ENCODE assay signal across 8 cellular contexts in the genomic region with DNA sequence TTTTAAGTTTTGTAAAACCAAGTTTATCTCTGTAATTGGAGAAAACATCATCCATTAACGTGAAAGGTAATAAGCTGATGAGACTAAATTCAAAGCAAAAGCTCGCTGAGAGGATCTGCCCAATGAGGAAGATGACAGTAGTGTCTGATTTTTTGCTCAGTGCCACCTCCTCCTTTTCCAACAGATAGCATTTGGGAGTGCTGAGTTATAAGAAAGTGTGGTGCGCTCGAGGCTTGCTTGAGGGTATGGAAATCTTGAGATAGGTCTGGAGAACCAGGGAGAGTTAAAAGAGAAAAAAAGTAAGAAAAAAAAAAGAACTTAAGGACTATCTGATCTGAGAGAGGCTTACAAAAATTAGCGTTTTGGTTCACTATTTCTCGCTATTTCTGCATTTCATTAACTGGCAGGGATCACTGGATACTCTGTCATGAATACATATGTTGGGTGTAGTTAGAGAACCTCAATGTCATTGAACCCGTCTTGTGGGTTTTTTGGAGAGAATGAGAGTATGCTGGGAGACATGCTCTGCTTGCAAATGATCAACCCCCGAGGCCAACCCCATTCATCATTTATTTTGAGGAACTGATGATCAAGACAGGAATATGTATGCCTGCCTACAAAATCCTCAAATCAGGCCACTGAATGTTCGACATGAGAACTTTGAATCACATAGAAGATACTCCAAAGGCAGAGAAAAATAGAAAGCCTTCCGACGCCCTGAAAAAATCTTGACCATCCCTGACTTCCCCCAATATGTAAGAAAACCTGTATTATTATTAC. TPM values are rescaled to one million over a fixed set of nuclear protein-coding genes. Genes with fewer than 3 reads are reported as not detected.
DNase-seq lines count a peak whose midpoint lies in the region; ATAC-seq, FAIRE-seq and TF ChIP-seq lines count a peak whose summit lies in the region.

No MANE protein-coding gene starts in this region.

- H3K27me3 ChIP-seq in HL-60 (ENCODE audit: insufficient read depth, poor library complexity, severe bottlenecking) (no peaks in the 10 kb centered on the region), mononuclear cell (ENCODE audit: insufficient read depth, low read length) (no peaks in the 10 kb centered on the region)

- H3K27ac ChIP-seq in A549 (peak overlapping the region; percentile 93 to 99), HL-60 (replicated peaks) (no peak overlapping the region)

- no peak for TF ChIP-seq EP300 in A549 (IDR thresholded peaks at IDR 0.05)

- TF ChIP-seq RAD21 in A549 (conservative IDR thresholded peaks at IDR 0.05 in 1 of 2, IDR thresholded peaks at IDR 0.05 in 1 of 2): no peak

- H3K27me3 Mint-ChIP-seq in brain: peaks cover 12% of the 10 kb centered on the region

- peaks cover 0 to 3% (median 0%) of the 10 kb centered on the region in 5 experiments for H3K9me3 Mint-ChIP-seq in brain

- POLR2A ChIA-PET in A549 (lab: Yijun Ruan, JAX): interaction anchor here (0.5 to 1.3 kb wide), 2 partner anchors 47 to 1836 kb away, joined by 3 to 4 read pairs; a partner anchor contains a TSS

- H3K27ac Mint-ChIP-seq in brain: peak overlapping the region; percentile 85 to 96 (median 89)

- no peak for DNase-seq in A549 (ENCODE audit: low read depth in 1 of 2, low spot score in 1 of 2)
- DNase-seq in HL-60 (ENCODE audit: low read depth in 1 of 2, low spot score in 1 of 2): no peak
- no peak for DNase-seq in NCI-H2107 treated with DMSO at 0.1 percent for 48 hours (lab: John Stamatoyannopoulos, UW; ENCODE audit: unreplicated experiment)

- H3K9me3 ChIP-seq in A549 (no peaks in the 10 kb centered on the region), mononuclear cell (ENCODE audit: low read depth, low read length) (no peaks in the 10 kb centered on the region)

- TF ChIP-seq CTCF in A549 (IDR thresholded peaks at IDR 0.05): no peak
- no peak for TF ChIP-seq CTCF in HL-60 (IDR thresholded peaks at IDR 0.05; ENCODE audit: insufficient read depth, low read length)
- TF ChIP-seq CTCF in brain (conservative IDR thresholded peaks at IDR 0.05): no peak

- CTCF ChIA-PET in A549 (lab: Yijun Ruan, JAX): interaction anchor here (0.6 to 3.1 kb wide), 3 partner anchors 8 to 225 kb away, joined by 3 to 27 read pairs (median 3); no protein-coding TSS in a partner anchor

- peak overlapping the region; percentile 69 for H3K4me2 ChIP-seq in A549

- peak overlapping the region; percentile 81 for H3K4me3 ChIP-seq in A549
- H3K4me3 ChIP-seq in HL-60 (replicated peaks; ENCODE audit: insufficient read depth, low read length): peak overlapping the region; percentile 80
- H3K4me3 ChIP-seq in mononuclear cell (ENCODE audit: low read length): peak overlapping the region; percentile 64

- TF ChIP-seq POLR2A in A549 (IDR thresholded peaks at IDR 0.05; ENCODE audit: low read length): no peak

- no peak for FAIRE-seq in A549 (lab: Jason Lieb, UNC)

- peaks cover 12% of the 10 kb centered on the region; the same call in 2 of the 3 replicates for H3K4me1 ChIP-seq in A549
- H3K4me1 ChIP-seq in mononuclear cell (ENCODE audit: insufficient read depth, low read length): peaks cover 20% of the 10 kb centered on the region

- H3K36me3 Mint-ChIP-seq in brain: peaks cover 12% of the 10 kb centered on the region

- WGBS in A549 (ENCODE audit: missing lambda C conversion rate): 61% methylated on average over 11 of the region's 11 CpGs

- peak overlapping the region; percentile 83 to 100 (median 88) for H3K4me3 Mint-ChIP-seq in brain

- peaks cover 39% of the 10 kb centered on the region for H3K4me1 Mint-ChIP-seq in brain

- ATAC-seq in A549 (no peak), HG03442 (IDR thresholded peaks at IDR 0.05; ENCODE audit: unreplicated experiment) (no peak), GM21825 (IDR thresholded peaks at IDR 0.05; ENCODE audit: unreplicated experiment) (no peak), HG02938 (IDR thresholded peaks at IDR 0.05; ENCODE audit: unreplicated experiment) (no peak)

TF ChIP-seq in A549, 52 proteins besides CTCF, POLR2A, EP300 and RAD21:
- TF ChIP-seq FOXS1 (CRISPR knock-in tag; IDR thresholded peaks at IDR 0.05) (no peak), EHMT2 (IDR thresholded peaks at IDR 0.05; ENCODE audit: low read depth) (no peak), MAFK (IDR thresholded peaks at IDR 0.05; ENCODE audit: partially characterized antibody) (no peak), BHLHE40 (IDR thresholded peaks at IDR 0.05; ENCODE audit: low read depth, low read length) (no peak), NFE2L2 (conservative IDR thresholded peaks at IDR 0.05; ENCODE audit: low read length) (no peak), KDM1A (IDR thresholded peaks at IDR 0.05; ENCODE audit: low read depth) (no peak), GATA3 (IDR thresholded peaks at IDR 0.05; ENCODE audit: borderline replicate concordance) (no peak), RNF2 (IDR thresholded peaks at IDR 0.05; ENCODE audit: borderline replicate concordance, low read depth) (no peak), ZC3H11A (IDR thresholded peaks at IDR 0.05) (no peak), HEYL (CRISPR knock-in tag; IDR thresholded peaks at IDR 0.05) (no peak), TFCP2L1 (CRISPR knock-in tag; IDR thresholded peaks at IDR 0.05) (no peak)
- TF ChIP-seq, protein P1, sequence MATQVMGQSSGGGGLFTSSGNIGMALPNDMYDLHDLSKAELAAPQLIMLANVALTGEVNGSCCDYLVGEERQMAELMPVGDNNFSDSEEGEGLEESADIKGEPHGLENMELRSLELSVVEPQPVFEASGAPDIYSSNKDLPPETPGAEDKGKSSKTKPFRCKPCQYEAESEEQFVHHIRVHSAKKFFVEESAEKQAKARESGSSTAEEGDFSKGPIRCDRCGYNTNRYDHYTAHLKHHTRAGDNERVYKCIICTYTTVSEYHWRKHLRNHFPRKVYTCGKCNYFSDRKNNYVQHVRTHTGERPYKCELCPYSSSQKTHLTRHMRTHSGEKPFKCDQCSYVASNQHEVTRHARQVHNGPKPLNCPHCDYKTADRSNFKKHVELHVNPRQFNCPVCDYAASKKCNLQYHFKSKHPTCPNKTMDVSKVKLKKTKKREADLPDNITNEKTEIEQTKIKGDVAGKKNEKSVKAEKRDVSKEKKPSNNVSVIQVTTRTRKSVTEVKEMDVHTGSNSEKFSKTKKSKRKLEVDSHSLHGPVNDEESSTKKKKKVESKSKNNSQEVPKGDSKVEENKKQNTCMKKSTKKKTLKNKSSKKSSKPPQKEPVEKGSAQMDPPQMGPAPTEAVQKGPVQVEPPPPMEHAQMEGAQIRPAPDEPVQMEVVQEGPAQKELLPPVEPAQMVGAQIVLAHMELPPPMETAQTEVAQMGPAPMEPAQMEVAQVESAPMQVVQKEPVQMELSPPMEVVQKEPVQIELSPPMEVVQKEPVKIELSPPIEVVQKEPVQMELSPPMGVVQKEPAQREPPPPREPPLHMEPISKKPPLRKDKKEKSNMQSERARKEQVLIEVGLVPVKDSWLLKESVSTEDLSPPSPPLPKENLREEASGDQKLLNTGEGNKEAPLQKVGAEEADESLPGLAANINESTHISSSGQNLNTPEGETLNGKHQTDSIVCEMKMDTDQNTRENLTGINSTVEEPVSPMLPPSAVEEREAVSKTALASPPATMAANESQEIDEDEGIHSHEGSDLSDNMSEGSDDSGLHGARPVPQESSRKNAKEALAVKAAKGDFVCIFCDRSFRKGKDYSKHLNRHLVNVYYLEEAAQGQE (IDR thresholded peaks at IDR 0.05): no peak
- TF ChIP-seq, protein P2, sequence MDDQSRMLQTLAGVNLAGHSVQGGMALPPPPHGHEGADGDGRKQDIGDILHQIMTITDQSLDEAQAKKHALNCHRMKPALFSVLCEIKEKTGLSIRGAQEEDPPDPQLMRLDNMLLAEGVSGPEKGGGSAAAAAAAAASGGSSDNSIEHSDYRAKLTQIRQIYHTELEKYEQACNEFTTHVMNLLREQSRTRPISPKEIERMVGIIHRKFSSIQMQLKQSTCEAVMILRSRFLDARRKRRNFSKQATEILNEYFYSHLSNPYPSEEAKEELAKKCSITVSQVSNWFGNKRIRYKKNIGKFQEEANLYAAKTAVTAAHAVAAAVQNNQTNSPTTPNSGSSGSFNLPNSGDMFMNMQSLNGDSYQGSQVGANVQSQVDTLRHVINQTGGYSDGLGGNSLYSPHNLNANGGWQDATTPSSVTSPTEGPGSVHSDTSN (IDR thresholded peaks at IDR 0.05): no peak

RNA-seq across cellular contexts. Expression of a gene that starts 1.0 kb away (rescaled TPM):
- polyA plus RNA-seq in A549 (2011; rRNA removed) (10.2 and 11.5 TPM in 2 replicates), A549 (2017; fragmentation: RNase III; extraction: RNeasy Plus Mini Kit Qiagen cat#74134 plus additional on column Dnase treatment) (7.5 to 8.7 TPM (median 7.6 TPM) in 3 replicates), brain (ENCODE audit: insufficient read depth, low read depth, low replicate concordance) (10.8 TPM)
- 4.8 and 5.0 TPM in 2 replicates for polyA plus RNA-seq in A549 (2012; cell fraction: cytosol; rRNA removed)
- polyA plus RNA-seq in A549 (2012; cell fraction: nucleus; rRNA removed): 2.8 and 4.4 TPM in 2 replicates
- polyA minus RNA-seq in A549 (2011; rRNA and poly(A)+ RNA removed): 14.8 and 16.2 TPM in 2 replicates
- 2.9 TPM for total RNA-seq in mononuclear cell

RNA-seq across cellular contexts. Expression of a gene that starts 47.3 kb away (rescaled TPM):
- 37.7 and 66.1 TPM in 2 replicates for polyA plus RNA-seq in A549 (2011; rRNA removed)
- polyA plus RNA-seq in A549 (2012; cell fraction: cytosol; rRNA removed): 11.3 and 12.7 TPM in 2 replicates
- polyA plus RNA-seq in A549 (2012; cell fraction: nucleus; rRNA removed): 4.8 and 13.0 TPM in 2 replicates
- polyA plus RNA-seq in A549 (2017; fragmentation: RNase III; extraction: RNeasy Plus Mini Kit Qiagen cat#74134 plus additional on column Dnase treatment): 65.5 to 73.3 TPM (median 70.0 TPM) in 3 replicates
- polyA minus RNA-seq in A549 (2011; rRNA and poly(A)+ RNA removed): 3.5 and 4.8 TPM in 2 replicates
- 112 TPM for polyA plus RNA-seq in brain (ENCODE audit: insufficient read depth, low read depth, low replicate concordance)
- total RNA-seq in mononuclear cell: 55.2 TPM

RNA-seq across cellular contexts. Expression of a gene that starts 47.4 kb away (rescaled TPM):
- 61.3 and 79.8 TPM in 2 replicates for polyA plus RNA-seq in A549 (2011; rRNA removed)
- polyA plus RNA-seq in A549 (2012; cell fraction: cytosol; rRNA removed): 18.1 and 23.8 TPM in 2 replicates
- polyA plus RNA-seq in A549 (2012; cell fraction: nucleus; rRNA removed): 6.0 and 6.5 TPM in 2 replicates
- polyA plus RNA-seq in A549 (2017; fragmentation: RNase III; extraction: RNeasy Plus Mini Kit Qiagen cat#74134 plus additional on column Dnase treatment): 49.2 to 51.6 TPM (median 49.7 TPM) in 3 replicates
- polyA minus RNA-seq in A549 (2011; rRNA and poly(A)+ RNA removed): 8.2 and 10.8 TPM in 2 replicates
- polyA plus RNA-seq in brain (ENCODE audit: insufficient read depth, low read depth, low replicate concordance): 25.4 TPM
- total RNA-seq in mononuclear cell: 16.9 TPM
